8 cellular contexts compared by ENCODE assay signal in genomic region chr9:35814841-35815543, GRCh38. TPM values are rescaled to one million over a fixed set of nuclear protein-coding genes. Genes with fewer than 3 reads are reported as not detected.
DNase-seq lines count a peak whose midpoint lies in the region; ATAC-seq and TF ChIP-seq lines count a peak whose summit lies in the region.

HINT2 (minus strand) TSS chr9:35815042; CDS start chr9:35814979, 63 bp downstream.

- no peaks in the 10 kb centered on the region for H3K79me2 ChIP-seq in KMS-11 (ENCODE audit: insufficient read depth, low read depth)

- peak within 1 kb of the TSS; percentile 86 for H3K27ac ChIP-seq in KMS-11
- peak within 1 kb of the TSS; percentile 93 to 100 (median 99) for H3K27ac ChIP-seq in Peyer's patch
- H3K27ac ChIP-seq in esophagus (ENCODE audit: low read depth in 2 of 2, low read length in 1 of 2), result peak within 1 kb of the TSS; percentile 93 to 98
- H3K27ac ChIP-seq in muscle layer of colon (ENCODE audit: low read depth, low read length), result peak within 1 kb of the TSS; percentile 93

- peak within 1 kb of the TSS; percentile 64 for H2AFZ ChIP-seq in KMS-11 (ENCODE audit: low read depth)

- H3K9ac ChIP-seq in KMS-11 (peak within 1 kb of the TSS; percentile 87), muscle layer of colon (ENCODE audit: low read length) (peak within 1 kb of the TSS; percentile 57)

- WGBS in esophagus, 2 donors, result 0 to 1% methylated on average over 49 to 52 of the region's 52 CpGs

- H3K36me3 ChIP-seq in KMS-11 (ENCODE audit: insufficient read depth) (no peaks in the 10 kb centered on the region), Peyer's patch (no peaks in the 10 kb centered on the region), esophagus (ENCODE audit: control insufficient read depth in 2 of 2, insufficient read depth in 2 of 2, low read length in 1 of 2) (peaks cover 0 to 3% of the 10 kb centered on the region in 2 donors), muscle layer of colon (ENCODE audit: insufficient read depth, low read length) (peaks cover 3% of the 10 kb centered on the region)

- TF ChIP-seq CTCF in KMS-11 (conservative IDR thresholded peaks at IDR 0.05; ENCODE audit: low read depth, low read length) (no peak), Peyer's patch (IDR thresholded peaks at IDR 0.05) (peak in 1 of 6 experiments; percentile 1)

- H4K20me1 ChIP-seq in KMS-11 (ENCODE audit: insufficient read depth), result no peaks in the 10 kb centered on the region

- peak; percentile 96 to 97 for TF ChIP-seq POLR2A in Peyer's patch (IDR thresholded peaks at IDR 0.05)

- peaks cover 35% of the 10 kb centered on the region for H3K4me1 ChIP-seq in KMS-11 (ENCODE audit: low read depth, poor library complexity, severe bottlenecking)
- peaks cover 0 to 30% (median 8%) of the 10 kb centered on the region in 4 donors for H3K4me1 ChIP-seq in Peyer's patch
- peaks cover 3% of the 10 kb centered on the region in 2 donors for H3K4me1 ChIP-seq in esophagus (ENCODE audit: control insufficient read depth in 2 of 2, insufficient read depth in 2 of 2, low read length in 1 of 2)
- H3K4me1 ChIP-seq in muscle layer of colon (ENCODE audit: insufficient read depth, low read length), result peaks cover 30% of the 10 kb centered on the region

- no peaks in the 10 kb centered on the region for H3K9me3 ChIP-seq in Peyer's patch
- H3K9me3 ChIP-seq in esophagus (ENCODE audit: control insufficient read depth in 2 of 2, insufficient read depth in 1 of 2, low read depth in 1 of 2, low read length in 1 of 2), result no peaks in the 10 kb centered on the region
- H3K9me3 ChIP-seq in muscle layer of colon (ENCODE audit: low read length), result no peaks in the 10 kb centered on the region

- H3K27me3 ChIP-seq in KMS-11 (ENCODE audit: insufficient read depth, low read depth), result no peaks in the 10 kb centered on the region; the same call in 1 of the 2 replicates
- no peaks in the 10 kb centered on the region for H3K27me3 ChIP-seq in Peyer's patch
- H3K27me3 ChIP-seq in esophagus (ENCODE audit: control insufficient read depth in 1 of 2, insufficient read depth in 2 of 2, low read length in 2 of 2), result no peaks in the 10 kb centered on the region
- no peaks in the 10 kb centered on the region for H3K27me3 ChIP-seq in muscle layer of colon (ENCODE audit: control insufficient read depth in 1 of 2, insufficient read depth in 2 of 2, low read length in 2 of 2)

- DNase-seq in DMS53 treated with DMSO at 0.1 percent for 48 hours (lab: John Stamatoyannopoulos, UW; ENCODE audit: unreplicated experiment), result peak; percentile 95
- DNase-seq in Peyer's patch, result peak; percentile 97 to 100 (median 100)
- peak; percentile 97 to 98 for DNase-seq in activated T-cell treated with anti-CD3 and anti-CD28 coated beads, Interleukin-2, amount 50 U/mL, for 48 hours
- DNase-seq in stimulated activated CD8-positive, alpha-beta memory T cell treated with anti-CD3 and anti-CD28 coated beads, Interleukin-7, amount 100 ng/mL, for 24 hours (ENCODE audit: low read depth), result peak; percentile 92

- H3K4me2 ChIP-seq in KMS-11, result peak within 1 kb of the TSS; percentile 96

- ATAC-seq in GM21737 (IDR thresholded peaks at IDR 0.05; ENCODE audit: unreplicated experiment), result peak; percentile 73

- H3K4me3 ChIP-seq in KMS-11 (IDR thresholded peaks at IDR 0.05; ENCODE audit: insufficient read depth, low read depth, low read length), result no peak within 1 kb of the TSS
- H3K4me3 ChIP-seq in Peyer's patch, result peak within 1 kb of the TSS; percentile 71 to 99 (median 92)
- peak within 1 kb of the TSS; percentile 83 to 84 for H3K4me3 ChIP-seq in esophagus (ENCODE audit: low read depth in 1 of 2, low read length in 2 of 2)
- H3K4me3 ChIP-seq in muscle layer of colon (ENCODE audit: low read depth in 1 of 2, low read length in 2 of 2), result peak within 1 kb of the TSS; percentile 82 to 84

RNA-seq across cellular contexts. Expression of gene HINT2, which starts in this region (rescaled TPM):
- total RNA-seq in Peyer's patch, result 10 to 100 TPM; 19.8 to 40.3 (median 28.7) TPM
- polyA plus RNA-seq in esophagus, result 10 to 100 TPM; 43.1 to 45.0 TPM
